17 cellular contexts compared by ENCODE assay signal in genomic region chr19:51127032-51127431, GRCh38. TPM values are rescaled to one million over a fixed set of nuclear protein-coding genes. Genes with fewer than 3 reads are reported as not detected.
DNase-seq lines count a peak whose midpoint lies in the region; ATAC-seq and TF ChIP-seq lines count a peak whose summit lies in the region.
"Had no signal": no experiment of that assay in that cellular context is flagged by ENCODE, and none has a peak within 500 bp of the region (broad histone marks: within the 10 kb centered on the region; RNA-seq: fewer than 3 reads in every experiment).

No MANE protein-coding gene starts in this region.

- H3K36me3 Mint-ChIP-seq in central memory CD8-positive, alpha-beta T cell (ENCODE audit: insufficient read depth) = peaks cover 2% of the 10 kb centered on the region
- no peaks in the 10 kb centered on the region for H3K36me3 Mint-ChIP-seq in natural killer cell

- TF ChIP-seq CTCF in heart right ventricle (IDR thresholded peaks at IDR 0.05) (no peak), natural killer cell (IDR thresholded peaks at IDR 0.05) (no peak), upper lobe of left lung (IDR thresholded peaks at IDR 0.05) (no peak)

- no peak for TF ChIP-seq EP300 in upper lobe of left lung (IDR thresholded peaks at IDR 0.05)

- H3K9me3 ChIP-seq in right cardiac atrium (ENCODE audit: control insufficient read depth, low read length) (no peaks in the 10 kb centered on the region), heart right ventricle (no peaks in the 10 kb centered on the region), upper lobe of left lung (no peaks in the 10 kb centered on the region)
- H3K9me3 ChIP-seq: vagina had no signal

- H3K4me3 Mint-ChIP-seq in central memory CD8-positive, alpha-beta T cell = peak overlapping the region; percentile 44
- H3K4me3 Mint-ChIP-seq in natural killer cell = peak overlapping the region; percentile 88

- WGBS in right cardiac atrium = 70% methylated on average over 6 of the region's 6 CpGs
- WGBS in heart right ventricle, 2 donors = 62 to 70% methylated on average over 6 of the region's 6 CpGs
- WGBS in upper lobe of left lung, 2 donors = 76 to 78% methylated on average over 5 to 6 of the region's 6 CpGs

- H3K27ac ChIP-seq in right cardiac atrium (ENCODE audit: low read length) = peak overlapping the region; percentile 28
- peak overlapping the region in 5 of 10 donors; percentile 19 to 94 (median 34) for H3K27ac ChIP-seq in heart right ventricle
- peak overlapping the region; percentile 32 to 91 (median 86) for H3K27ac ChIP-seq in upper lobe of left lung
- H3K27ac ChIP-seq: vagina had no signal

- no peaks in the 10 kb centered on the region for H3K27me3 ChIP-seq in right cardiac atrium (ENCODE audit: control insufficient read depth, insufficient read depth)
- peaks cover 0 to 38% (median 6%) of the 10 kb centered on the region in 7 donors for H3K27me3 ChIP-seq in heart right ventricle
- H3K27me3 ChIP-seq in upper lobe of left lung = no peaks in the 10 kb centered on the region
- H3K27me3 ChIP-seq: vagina had no signal

- H3K27ac Mint-ChIP-seq in central memory CD8-positive, alpha-beta T cell (ENCODE audit: low read depth) = peak overlapping the region; percentile 87
- H3K27ac Mint-ChIP-seq in natural killer cell = peak overlapping the region; percentile 94 to 96

- TF ChIP-seq POLR2A in upper lobe of left lung (IDR thresholded peaks at IDR 0.05) = no peak

- intact Hi-C loops in right cardiac atrium (cut with DNase I) = no loop called here
- intact Hi-C loops in heart right ventricle (cut with DNase I) = no loop called here
- intact Hi-C loops in natural killer cell (cut with micrococcal nuclease) = no loop called here

- H3K36me3 ChIP-seq in heart right ventricle (peaks cover 0 to 17% (median 0%) of the 10 kb centered on the region in 9 donors), upper lobe of left lung (no peaks in the 10 kb centered on the region)
- H3K36me3 ChIP-seq: vagina had no signal

- H3K4me1 ChIP-seq in right cardiac atrium (ENCODE audit: control insufficient read depth, insufficient read depth, low read length) = peaks cover 3% of the 10 kb centered on the region
- H3K4me1 ChIP-seq in heart right ventricle = peaks cover 0 to 86% (median 10%) of the 10 kb centered on the region in 9 donors
- H3K4me1 ChIP-seq in upper lobe of left lung = peaks cover 23 to 47% (median 37%) of the 10 kb centered on the region in 4 donors

- ATAC-seq in right cardiac atrium = no peak
- no peak for ATAC-seq in heart right ventricle
- ATAC-seq in central memory CD8-positive, alpha-beta T cell (replicated peaks; ENCODE audit: extremely low read depth, poor library complexity, severe bottlenecking) = no peak
- ATAC-seq in natural killer cell = no peak
- ATAC-seq in upper lobe of left lung (ENCODE audit: low FRiP score in 2 of 2) = no peak
- ATAC-seq in GM21825 (IDR thresholded peaks at IDR 0.05; ENCODE audit: unreplicated experiment) = no peak
- ATAC-seq: GM12878 had no signal

- H3K4me1 Mint-ChIP-seq in central memory CD8-positive, alpha-beta T cell = peaks cover 87% of the 10 kb centered on the region
- H3K4me1 Mint-ChIP-seq in natural killer cell = peaks cover 87 to 91% of the 10 kb centered on the region in 2 donors

- H3K27me3 Mint-ChIP-seq in central memory CD8-positive, alpha-beta T cell = no peaks in the 10 kb centered on the region
- no peaks in the 10 kb centered on the region for H3K27me3 Mint-ChIP-seq in natural killer cell (ENCODE audit: low read depth in 2 of 2)

- H3K4me3 ChIP-seq in right cardiac atrium (ENCODE audit: low read length) (no peak overlapping the region), heart right ventricle (peak overlapping the region in 2 of 10 donors; percentile 6 to 55), upper lobe of left lung (peak overlapping the region in 3 of 4 donors; percentile 13 to 46 (median 27))
- H3K4me3 ChIP-seq: GM12878, K562, vagina had no signal

- peak in 1 of 3 donors; percentile 14 for DNase-seq in right cardiac atrium
- no peak for DNase-seq in heart right ventricle
- DNase-seq in central memory CD8-positive, alpha-beta T cell (ENCODE audit: low spot score in 2 of 2) = no peak
- DNase-seq in natural killer cell = no peak
- DNase-seq in upper lobe of left lung = no peak
- no peak for DNase-seq in DMS79 (lab: John Stamatoyannopoulos, UW)
- no peak for DNase-seq in SIG-M5 treated with dmso at 0.1 percent for 504 hours (lab: John Stamatoyannopoulos, UW; ENCODE audit: unreplicated experiment)
- DNase-seq: activated CD4-positive, alpha-beta T cell treated with anti-CD3 and anti-CD28 coated beads, Interleukin-2, amount 50 U/mL, for 48 hours; amniotic stem cell; NCI-H526; retina had no signal

- H3K9me3 Mint-ChIP-seq in central memory CD8-positive, alpha-beta T cell = peaks cover 3% of the 10 kb centered on the region
- H3K9me3 Mint-ChIP-seq in natural killer cell = no peaks in the 10 kb centered on the region

RNA-seq across cellular contexts. Expression of gene SIGLEC9, which starts 2.3 kb away (rescaled TPM):
- total RNA-seq in right cardiac atrium (1 to 10 TPM; 2.9 to 6.0 (median 4.7) TPM), heart right ventricle (1 to 10 TPM in 6 of 10 donors, under 1 TPM in 3, not detected in 1; 0.41 to 7.0 (median 1.1) TPM), natural killer cell (10 to 100 TPM; 13.0 to 15.3 (median 13.8) TPM), upper lobe of left lung (10 to 100 TPM in 5 of 6 donors, 1 to 10 TPM in 1; 6.8 to 47.1 (median 24.6) TPM)
- polyA plus RNA-seq in right cardiac atrium (1.2 TPM), heart right ventricle (1 to 10 TPM; 1.0 to 1.8 TPM)
- total RNA-seq: fibroblast of lung, GM12878 had no signal
- polyA plus RNA-seq: fibroblast of lung had no signal

RNA-seq across cellular contexts. Expression of gene SIGLEC7, which starts 15.1 kb away (rescaled TPM):
- total RNA-seq in right cardiac atrium = 1 to 10 TPM; 1.3 to 2.4 (median 2.0) TPM
- 0.59 TPM for polyA plus RNA-seq in right cardiac atrium
- 1 to 10 TPM in 2 of 10 donors, under 1 TPM in 6, not detected in 2; 0.15 to 2.9 (median 0.56) TPM for total RNA-seq in heart right ventricle
- polyA plus RNA-seq in heart right ventricle = 1 to 10 TPM; 1.2 to 1.3 TPM
- 10 to 100 TPM; 48.6 to 56.0 (median 49.5) TPM for total RNA-seq in natural killer cell
- total RNA-seq in upper lobe of left lung = 10 to 100 TPM in 1 of 6 donors, 1 to 10 TPM in 5; 3.4 to 10.9 (median 8.1) TPM
- total RNA-seq: fibroblast of lung, GM12878, K562, lung microvascular endothelial cell had no signal
- polyA plus RNA-seq: fibroblast of lung had no signal

RNA-seq across cellular contexts. Expression of gene CTU1, which starts 18.8 kb away (rescaled TPM):
- 1 to 10 TPM; 4.2 to 5.3 (median 4.4) TPM for total RNA-seq in right cardiac atrium
- 2.0 TPM for polyA plus RNA-seq in right cardiac atrium
- total RNA-seq in heart right ventricle = 1 to 10 TPM; 2.0 to 5.6 (median 3.2) TPM
- 1 to 10 TPM; 2.6 to 4.1 TPM for polyA plus RNA-seq in heart right ventricle
- 1 to 10 TPM; 2.5 to 6.5 (median 3.8) TPM for total RNA-seq in natural killer cell
- total RNA-seq in upper lobe of left lung = 10 to 100 TPM in 5 of 6 donors, 1 to 10 TPM in 1; 9.5 to 23.0 (median 15.1) TPM

RNA-seq across cellular contexts. Expression of gene KLK14, which starts 44.3 kb away (rescaled TPM):
- total RNA-seq in right cardiac atrium (1 to 10 TPM in 1 of 4 donors, under 1 TPM in 1, not detected in 2; 0.31 to 1.0 TPM), heart right ventricle (1 to 10 TPM in 1 of 10 donors, under 1 TPM in 5, not detected in 4; 0.26 to 1.2 (median 0.58) TPM), natural killer cell (1 to 10 TPM in 2 of 3 donors, under 1 TPM in 1; 0.64 to 1.3 (median 1.1) TPM), upper lobe of left lung (1 to 10 TPM in 3 of 6 donors, not detected in 3; 1.2 to 2.1 (median 2.0) TPM)
- polyA plus RNA-seq in right cardiac atrium (not detected), heart right ventricle (under 1 TPM; 0.20 to 0.44 TPM)
- total RNA-seq: fibroblast of lung, GM12878, K562, lung microvascular endothelial cell, vagina had no signal
- polyA plus RNA-seq: fibroblast of lung, GM12878, K562 had no signal

Comparison
In these comparisons a context has a peak if more than half of its experiments do, and no peak if none do; other contexts are left out.
1. RNA of gene SIGLEC7, which starts 15.1 kb away (total RNA-seq): 48.6 to 56.0 TPM in natural killer cell; 3.4 to 10.9 TPM in upper lobe of left lung, 1.3 to 2.4 TPM in right cardiac atrium and 0.15 to 2.9 TPM in heart right ventricle; every median in the first group is over 4 times any median in the second.